Comparison of ENCODE assay signal across 18 cellular contexts in the genomic region with DNA sequence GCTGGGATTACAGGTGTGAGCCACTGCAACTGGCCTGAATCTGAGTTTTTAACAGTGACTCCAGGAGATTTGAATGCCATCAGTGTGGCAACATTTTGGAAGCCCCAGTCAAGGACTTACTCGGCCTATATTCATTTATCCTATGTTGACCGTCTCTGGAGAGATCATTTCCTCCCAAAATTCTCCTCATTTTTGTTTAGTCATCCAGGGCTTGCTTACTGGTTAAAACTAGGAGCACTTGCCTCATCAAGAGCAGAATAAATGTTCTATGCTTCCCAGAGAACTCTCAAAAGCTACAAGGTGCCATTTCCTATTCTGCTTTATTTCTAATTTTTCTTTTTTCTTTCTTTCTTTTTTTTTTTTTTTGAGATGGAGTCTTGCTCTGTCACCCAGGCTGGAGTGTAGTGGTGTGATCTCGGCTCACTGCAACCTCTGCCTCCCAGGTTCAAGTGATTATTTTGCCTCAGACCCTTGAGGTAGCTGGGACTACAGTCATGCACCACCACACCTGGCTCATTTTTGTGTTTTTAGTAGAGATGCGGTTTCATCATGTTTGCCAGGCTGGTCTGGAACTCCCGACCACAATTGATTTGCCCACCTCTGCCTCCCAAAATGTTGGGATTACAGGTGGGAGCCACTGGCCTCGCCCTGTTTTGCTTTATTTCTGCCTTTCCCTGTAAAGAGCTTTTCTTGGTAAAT.
"Had no signal": no experiment of that assay in that cellular context is flagged by ENCODE, and none has a peak within 500 bp of the region (broad histone marks: within the 10 kb centered on the region; RNA-seq: fewer than 3 reads in every experiment).

No MANE protein-coding gene starts in this region.

- H3K4me1 ChIP-seq: neural progenitor cell, uterus had no signal

- H2AFZ ChIP-seq: neural progenitor cell had no signal

- H3K27ac Mint-ChIP-seq: activated CD4-positive, alpha-beta T cell treated with anti-CD3 and anti-CD28 coated beads, Interleukin-2, amount 10 ng/mL, durations not matched to agents 7 days and 5 days; activated naive CD8-positive, alpha-beta T cell treated with anti-CD3 and anti-CD28 coated beads for 36 hours; activated T-cell treated with anti-CD3 and anti-CD28 coated beads, Interleukin-2, amount 50 U/mL, for 72 hours; neural progenitor cell; stimulated activated naive CD8-positive, alpha-beta T cell treated with anti-CD3 and anti-CD28 coated beads, Interleukin-15, amount 100 ng/mL, for 72 hours had no signal

- H3K27me3 ChIP-seq: heart right ventricle, neural progenitor cell, ovary, uterus had no signal

- ATAC-seq: activated T-cell treated with anti-CD3 and anti-CD28 coated beads, Interleukin-2, amount 50 U/mL, for 72 hours; heart right ventricle; stimulated activated naive CD8-positive, alpha-beta T cell treated with anti-CD3 and anti-CD28 coated beads, Interleukin-15, amount 100 ng/mL, for 72 hours had no signal

- H3K36me3 Mint-ChIP-seq: brain had no signal

- H3K27me3 Mint-ChIP-seq: central memory CD8-positive, alpha-beta T cell; stimulated activated naive CD8-positive, alpha-beta T cell treated with anti-CD3 and anti-CD28 coated beads, Interleukin-15, amount 100 ng/mL, for 72 hours had no signal

- H3K4me2 ChIP-seq: neural progenitor cell had no signal

- H3K9me3 Mint-ChIP-seq: activated CD4-positive, alpha-beta T cell treated with anti-CD3 and anti-CD28 coated beads, Interleukin-2, amount 10 ng/mL, durations not matched to agents 7 days and 5 days; activated T-cell treated with anti-CD3 and anti-CD28 coated beads, Interleukin-2, amount 50 U/mL, for 72 hours; central memory CD8-positive, alpha-beta T cell; stimulated activated naive CD8-positive, alpha-beta T cell treated with anti-CD3 and anti-CD28 coated beads, Interleukin-15, amount 100 ng/mL, for 72 hours had no signal

- DNase-seq: activated CD4-positive, alpha-beta T cell treated with anti-CD3 and anti-CD28 coated beads, Interleukin-2, amount 10 ng/mL, durations not matched to agents 7 days and 5 days; activated CD4-positive, CD25-positive, alpha-beta regulatory T cell; activated CD8-positive, alpha-beta memory T cell treated with anti-CD3 and anti-CD28 coated beads, Interleukin-2, amount 50 U/mL, for 48 hours; activated gamma-delta T cell; activated naive CD8-positive, alpha-beta T cell treated with anti-CD3 and anti-CD28 coated beads for 36 hours; activated T-cell treated with anti-CD3 and anti-CD28 coated beads, Interleukin-2, amount 50 U/mL, for 72 hours; amygdala; effector CD8-positive, alpha-beta T cell; heart right ventricle; midbrain; ovary; stimulated activated CD4-positive, alpha-beta T cell treated with anti-CD3 and anti-CD28 coated beads, Interleukin-1b, Interleukin-23, amount 100 ng/mL, for 48 hours; stimulated activated naive CD8-positive, alpha-beta T cell treated with anti-CD3 and anti-CD28 coated beads, Interleukin-15, amount 100 ng/mL, for 72 hours; uterus had no signal

- H3K4me3 ChIP-seq: heart right ventricle, neural progenitor cell, ovary, thoracic aorta, uterus had no signal

- H3K4me3 Mint-ChIP-seq: activated CD4-positive, alpha-beta T cell treated with anti-CD3 and anti-CD28 coated beads, Interleukin-2, amount 10 ng/mL, durations not matched to agents 7 days and 5 days; activated naive CD8-positive, alpha-beta T cell treated with anti-CD3 and anti-CD28 coated beads for 36 hours; activated T-cell treated with anti-CD3 and anti-CD28 coated beads, Interleukin-2, amount 50 U/mL, for 72 hours; central memory CD8-positive, alpha-beta T cell; stimulated activated naive CD8-positive, alpha-beta T cell treated with anti-CD3 and anti-CD28 coated beads, Interleukin-15, amount 100 ng/mL, for 72 hours had no signal

- H3K36me3 ChIP-seq: heart right ventricle, neural progenitor cell, ovary, thoracic aorta, uterus had no signal

- H3K9ac ChIP-seq: neural progenitor cell had no signal

- H3K27ac ChIP-seq: heart right ventricle, neural progenitor cell, ovary, thoracic aorta, uterus had no signal

- H3K9me3 ChIP-seq: heart right ventricle, ovary, thoracic aorta, uterus had no signal
